In the genomic region with DNA sequence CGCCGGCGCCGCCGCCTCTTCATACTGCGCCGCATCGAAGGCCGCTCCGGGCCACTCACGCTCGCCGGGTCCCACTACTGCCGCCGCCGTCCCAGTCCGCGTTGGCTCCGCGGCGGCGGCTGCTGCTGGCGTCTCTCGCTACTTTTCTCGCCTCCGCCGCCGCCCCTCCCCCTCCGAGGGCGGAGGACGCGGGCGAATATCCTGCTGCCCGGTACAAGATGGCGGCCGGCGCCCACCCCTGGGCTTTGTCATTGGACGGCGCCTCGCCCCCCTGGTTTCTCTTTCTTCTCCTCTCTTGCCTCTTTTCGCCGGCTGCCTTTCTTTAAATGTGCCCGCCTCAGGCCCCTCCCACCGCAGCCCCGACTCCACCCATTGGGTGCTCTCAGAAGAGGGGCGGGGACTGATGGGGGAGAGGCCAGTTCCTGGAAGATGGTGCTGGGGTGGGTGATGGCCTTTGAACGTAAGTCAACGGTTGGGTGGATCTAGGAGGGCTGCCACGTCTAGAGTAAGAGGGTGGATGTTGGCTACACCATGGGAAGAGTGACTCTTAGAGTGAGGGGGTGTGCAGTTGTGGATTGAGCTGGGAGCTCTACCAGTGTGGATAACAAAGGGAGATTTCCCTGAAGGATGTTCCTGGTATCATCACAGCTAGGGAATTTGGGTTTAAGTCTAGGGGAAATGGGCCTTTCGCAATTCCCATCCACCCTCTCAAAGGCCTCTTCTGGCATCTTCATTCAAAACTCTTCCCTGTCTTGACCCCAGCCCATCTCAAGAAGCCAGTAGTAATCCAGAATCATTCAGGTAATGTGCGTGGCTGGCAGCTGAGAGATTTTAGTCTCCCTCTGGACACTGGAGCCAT, we compare ENCODE assay signal across 8 cellular contexts. TPM values are rescaled to one million over a fixed set of nuclear protein-coding genes. Genes with fewer than 3 reads are reported as not detected.
DNase-seq lines count a peak whose midpoint lies in the region; ATAC-seq, FAIRE-seq and TF ChIP-seq lines count a peak whose summit lies in the region.

A gene (minus strand): TSS at position 297 of the 859 bp plus-strand sequence. CDS start 262 bp downstream, at position 35.

- no peaks in the 10 kb centered on the region for H3K9me2 ChIP-seq in PC-3 (replicated peaks; ENCODE audit: low read length)

- no peaks in the 10 kb centered on the region for H3K9me3 ChIP-seq in PC-3 (ENCODE audit: low read length)
- no peaks in the 10 kb centered on the region for H3K9me3 ChIP-seq in muscle layer of colon (ENCODE audit: low read length)

- peak; percentile 82 for TF ChIP-seq POLR2A in erythroblast (IDR thresholded peaks at IDR 0.05; ENCODE audit: low read length)

- DNase-seq in D721Med (ENCODE audit: insufficient read length, low spot score): peak; percentile 47
- DNase-seq in PC-3: peak; percentile 86
- DNase-seq in activated T-cell treated with anti-CD3 and anti-CD28 coated beads for 48 hours (ENCODE audit: low read depth): peak; percentile 91
- DNase-seq in erythroblast (lab: John Stamatoyannopoulos, UW): peak; percentile 95 to 97
- DNase-seq in stimulated activated CD8-positive, alpha-beta memory T cell treated with anti-CD3 and anti-CD28 coated beads, Interleukin-7, amount 100 ng/mL, for 24 hours (ENCODE audit: low read depth): peak; percentile 85

- ATAC-seq in GM21528 (IDR thresholded peaks at IDR 0.05; ENCODE audit: low FRiP score, unreplicated experiment): peak; percentile 82
- ATAC-seq in PC-3: peak; percentile 75

- H3K27me3 Mint-ChIP-seq in IgD-negative memory B cell: no peaks in the 10 kb centered on the region

- H3K36me3 Mint-ChIP-seq in IgD-negative memory B cell: no peaks in the 10 kb centered on the region

- H3K27ac ChIP-seq in PC-3 (ENCODE audit: low read length) (peak within 1 kb of the TSS; percentile 38), muscle layer of colon (ENCODE audit: low read depth, low read length) (peak within 1 kb of the TSS; percentile 86)

- H3K4me1 ChIP-seq in PC-3 (ENCODE audit: insufficient read depth, low read length) (peaks cover 8% of the 10 kb centered on the region; the same call in 1 of the 2 replicates), muscle layer of colon (ENCODE audit: insufficient read depth, low read length) (peaks cover 18% of the 10 kb centered on the region)

- H3K4me3 Mint-ChIP-seq in IgD-negative memory B cell: peak within 1 kb of the TSS; percentile 83 to 98 (median 94)

- POLR2A ChIA-PET in PC-3 (lab: Charles Lee; ENCODE audit: unreplicated experiment): interaction anchor here (0.7 kb wide), 1 partner anchor 484 kb away, joined by 3 read pairs; no protein-coding TSS in a partner anchor

- no peak for FAIRE-seq in D721Med (lab: Jason Lieb, UNC)

- peak within 1 kb of the TSS; percentile 88 for H3K4me3 ChIP-seq in PC-3 (ENCODE audit: low read length)
- H3K4me3 ChIP-seq in muscle layer of colon (ENCODE audit: low read depth in 1 of 2, low read length in 2 of 2): peak within 1 kb of the TSS; percentile 79

- CTCF ChIA-PET in PC-3 (lab: Charles Lee): interaction anchor here (0.6 to 3.8 kb wide), 6 partner anchors 38 to 508 kb away, joined by 3 to 50 read pairs (median 6); a partner anchor contains a TSS

- BruUV-seq in PC-3 (replicated peaks; lab: Mats Ljungman, UMichigan): TSS peak; percentile 54

- TF ChIP-seq CTCF in D721Med (IDR thresholded peaks at IDR 0.05; ENCODE audit: insufficient read depth, missing control alignments): no peak
- no peak for TF ChIP-seq CTCF in PC-3 (conservative IDR thresholded peaks at IDR 0.05; ENCODE audit: low read depth, low read length)

- H3K27me3 ChIP-seq in PC-3 (ENCODE audit: low read length) (no peaks in the 10 kb centered on the region), muscle layer of colon (ENCODE audit: control insufficient read depth in 1 of 2, insufficient read depth in 2 of 2, low read length in 2 of 2) (no peaks in the 10 kb centered on the region)

- peaks cover 17% of the 10 kb centered on the region for H3K79me2 ChIP-seq in PC-3 (ENCODE audit: low read length)

- H2AFZ ChIP-seq in PC-3 (ENCODE audit: low read length): peak within 1 kb of the TSS; percentile 75

- intact Hi-C loops in PC-3 (cut with micrococcal nuclease): loop anchor here (1.0 to 2.0 kb wide), 4 partner anchors 36 to 119 kb away; no protein-coding TSS in a partner anchor

- H3F3A ChIP-seq in PC-3 (ENCODE audit: low read length, unreplicated experiment): peaks cover 7% of the 10 kb centered on the region

- peak within 1 kb of the TSS; percentile 79 for H3K9ac ChIP-seq in PC-3 (ENCODE audit: low read length)
- H3K9ac ChIP-seq in muscle layer of colon (ENCODE audit: low read length): peak within 1 kb of the TSS; percentile 79

- peaks cover 18 to 30% (median 25%) of the 10 kb centered on the region in 3 donors for H3K4me1 Mint-ChIP-seq in IgD-negative memory B cell

- peak within 1 kb of the TSS; percentile 92 for H3K4me2 ChIP-seq in PC-3 (ENCODE audit: low read length)

- H3K36me3 ChIP-seq in PC-3 (ENCODE audit: low read depth, low read length): no peaks in the 10 kb centered on the region
- no peaks in the 10 kb centered on the region for H3K36me3 ChIP-seq in muscle layer of colon (ENCODE audit: insufficient read depth, low read length)

- peak within 1 kb of the TSS; percentile 75 to 98 (median 93) for H3K27ac Mint-ChIP-seq in IgD-negative memory B cell

- peaks cover 0 to 3% (median 0%) of the 10 kb centered on the region in 3 donors for H3K9me3 Mint-ChIP-seq in IgD-negative memory B cell

- no peaks in the 10 kb centered on the region for H4K20me1 ChIP-seq in PC-3 (ENCODE audit: low read length)

RNA-seq across cellular contexts. Expression of the gene that starts here (rescaled TPM):
- polyA plus RNA-seq in IgD-negative memory B cell: 5.4 TPM
- total RNA-seq in PC-3 (2014; rRNA removed): 27.0 and 28.6 TPM in 2 replicates

Comparison
In these comparisons a context has a peak if more than half of its experiments do, and no peak if none do; other contexts are left out.
1. Peak in every context shown above with its lines: DNase-seq, ATAC-seq, H3K4me3 ChIP-seq and H3K27ac ChIP-seq.